ENCODE assay signal across 1 cellular context in genomic region chr16:48386559-48387312, GRCh38.
TF ChIP-seq lines count a peak whose summit lies in the region.

No MANE protein-coding gene starts in this region.

TF ChIP-seq in HepG2, 621 proteins besides CTCF, POLR2A, EP300 and RAD21 (continued from another document):
- TF ChIP-seq NFE2 (CRISPR knock-in tag; IDR thresholded peaks at IDR 0.05) (no peak), ZNF557 (CRISPR knock-in tag; IDR thresholded peaks at IDR 0.05) (no peak), ZSCAN9 (CRISPR knock-in tag; IDR thresholded peaks at IDR 0.05; ENCODE audit: borderline replicate concordance) (no peak), NCOA1 (CRISPR knock-in tag; IDR thresholded peaks at IDR 0.05) (0 out of 2 replicates have a peak, but pooled peaks have one; percentile 57), HOXA3 (CRISPR knock-in tag; IDR thresholded peaks at IDR 0.05) (no peak), ZNF768 (CRISPR knock-in tag; IDR thresholded peaks at IDR 0.05) (no peak), RARA (CRISPR knock-in tag; IDR thresholded peaks at IDR 0.05) (peak; percentile 55), ZNF282 (IDR thresholded peaks at IDR 0.05; ENCODE audit: partially characterized antibody) (no peak), ZNF280D (CRISPR knock-in tag; IDR thresholded peaks at IDR 0.05) (no peak), ZNF414 (CRISPR knock-in tag; IDR thresholded peaks at IDR 0.05) (no peak), ZNF362 (CRISPR knock-in tag; IDR thresholded peaks at IDR 0.05; ENCODE audit: borderline replicate concordance) (no peak), ZNF546 (CRISPR knock-in tag; conservative IDR thresholded peaks at IDR 0.05) (no peak), ZNF614 (CRISPR knock-in tag; IDR thresholded peaks at IDR 0.05; ENCODE audit: borderline replicate concordance) (no peak), BHLHE40 (IDR thresholded peaks at IDR 0.05; ENCODE audit: low read length) (no peak), ZNF317 (CRISPR knock-in tag; IDR thresholded peaks at IDR 0.05) (no peak), CENPX (CRISPR knock-in tag; IDR thresholded peaks at IDR 0.05) (no peak), MLLT10 (CRISPR knock-in tag; IDR thresholded peaks at IDR 0.05) (no peak), ZNF331 (CRISPR knock-in tag; IDR thresholded peaks at IDR 0.05) (no peak), CHD4 (IDR thresholded peaks at IDR 0.05; ENCODE audit: borderline replicate concordance, low read length) (no peak), ZNF776 (CRISPR knock-in tag; IDR thresholded peaks at IDR 0.05) (no peak), ZNF850 (CRISPR knock-in tag; conservative IDR thresholded peaks at IDR 0.05) (peak; percentile 63; the same call in 1 of the 2 replicates), SOX5 (CRISPR knock-in tag; IDR thresholded peaks at IDR 0.05; ENCODE audit: borderline replicate concordance) (no peak), ARHGAP35 (CRISPR knock-in tag; IDR thresholded peaks at IDR 0.05; ENCODE audit: borderline replicate concordance) (no peak), ZNF75D (CRISPR knock-in tag; IDR thresholded peaks at IDR 0.05; ENCODE audit: borderline replicate concordance) (no peak), ZNF225 (CRISPR knock-in tag; IDR thresholded peaks at IDR 0.05) (no peak), SCMH1 (CRISPR knock-in tag; IDR thresholded peaks at IDR 0.05; ENCODE audit: borderline replicate concordance) (no peak), CHD2 (IDR thresholded peaks at IDR 0.05; ENCODE audit: low read depth, low read length) (no peak), PRDM10 (CRISPR knock-in tag; IDR thresholded peaks at IDR 0.05; ENCODE audit: low read depth) (no peak), GLI4 (CRISPR knock-in tag; IDR thresholded peaks at IDR 0.05; ENCODE audit: borderline replicate concordance) (no peak), NFIC (IDR thresholded peaks at IDR 0.05; ENCODE audit: low read length) (no peak), TGIF2 (CRISPR knock-in tag; IDR thresholded peaks at IDR 0.05) (no peak), ZNF24 (IDR thresholded peaks at IDR 0.05) (no peak), ZNF724P (CRISPR knock-in tag; IDR thresholded peaks at IDR 0.05; ENCODE audit: borderline replicate concordance) (no peak), FIP1L1 (IDR thresholded peaks at IDR 0.05; ENCODE audit: borderline replicate concordance, insufficient read depth, low read depth, low read length) (no peak)
- TF ChIP-seq, protein P1, sequence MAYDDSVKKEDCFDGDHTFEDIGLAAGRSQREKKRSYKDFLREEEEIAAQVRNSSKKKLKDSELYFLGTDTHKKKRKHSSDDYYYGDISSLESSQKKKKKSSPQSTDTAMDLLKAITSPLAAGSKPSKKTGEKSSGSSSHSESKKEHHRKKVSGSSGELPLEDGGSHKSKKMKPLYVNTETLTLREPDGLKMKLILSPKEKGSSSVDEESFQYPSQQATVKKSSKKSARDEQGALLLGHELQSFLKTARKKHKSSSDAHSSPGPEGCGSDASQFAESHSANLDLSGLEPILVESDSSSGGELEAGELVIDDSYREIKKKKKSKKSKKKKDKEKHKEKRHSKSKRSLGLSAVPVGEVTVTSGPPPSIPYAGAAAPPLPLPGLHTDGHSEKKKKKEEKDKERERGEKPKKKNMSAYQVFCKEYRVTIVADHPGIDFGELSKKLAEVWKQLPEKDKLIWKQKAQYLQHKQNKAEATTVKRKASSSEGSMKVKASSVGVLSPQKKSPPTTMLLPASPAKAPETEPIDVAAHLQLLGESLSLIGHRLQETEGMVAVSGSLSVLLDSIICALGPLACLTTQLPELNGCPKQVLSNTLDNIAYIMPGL (CRISPR knock-in tag; IDR thresholded peaks at IDR 0.05; ENCODE audit: borderline replicate concordance in 1 of 2, low read depth in 1 of 2), result no peak
- TF ChIP-seq, protein P2, sequence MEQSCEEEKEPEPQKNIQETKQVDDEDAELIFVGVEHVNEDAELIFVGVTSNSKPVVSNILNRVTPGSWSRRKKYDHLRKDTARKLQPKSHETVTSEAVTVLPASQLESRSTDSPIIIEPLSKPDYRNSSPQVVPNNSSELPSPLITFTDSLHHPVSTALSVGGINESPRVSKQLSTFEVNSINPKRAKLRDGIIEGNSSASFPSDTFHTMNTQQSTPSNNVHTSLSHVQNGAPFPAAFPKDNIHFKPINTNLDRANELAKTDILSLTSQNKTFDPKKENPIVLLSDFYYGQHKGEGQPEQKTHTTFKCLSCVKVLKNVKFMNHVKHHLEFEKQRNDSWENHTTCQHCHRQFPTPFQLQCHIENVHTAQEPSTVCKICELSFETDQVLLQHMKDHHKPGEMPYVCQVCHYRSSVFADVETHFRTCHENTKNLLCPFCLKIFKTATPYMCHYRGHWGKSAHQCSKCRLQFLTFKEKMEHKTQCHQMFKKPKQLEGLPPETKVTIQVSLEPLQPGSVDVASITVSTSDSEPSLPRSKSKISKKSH (CRISPR knock-in tag; IDR thresholded peaks at IDR 0.05; ENCODE audit: borderline replicate concordance), result no peak
- TF ChIP-seq, protein P3, sequence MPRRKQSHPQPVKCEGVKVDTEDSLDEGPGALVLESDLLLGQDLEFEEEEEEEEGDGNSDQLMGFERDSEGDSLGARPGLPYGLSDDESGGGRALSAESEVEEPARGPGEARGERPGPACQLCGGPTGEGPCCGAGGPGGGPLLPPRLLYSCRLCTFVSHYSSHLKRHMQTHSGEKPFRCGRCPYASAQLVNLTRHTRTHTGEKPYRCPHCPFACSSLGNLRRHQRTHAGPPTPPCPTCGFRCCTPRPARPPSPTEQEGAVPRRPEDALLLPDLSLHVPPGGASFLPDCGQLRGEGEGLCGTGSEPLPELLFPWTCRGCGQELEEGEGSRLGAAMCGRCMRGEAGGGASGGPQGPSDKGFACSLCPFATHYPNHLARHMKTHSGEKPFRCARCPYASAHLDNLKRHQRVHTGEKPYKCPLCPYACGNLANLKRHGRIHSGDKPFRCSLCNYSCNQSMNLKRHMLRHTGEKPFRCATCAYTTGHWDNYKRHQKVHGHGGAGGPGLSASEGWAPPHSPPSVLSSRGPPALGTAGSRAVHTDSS (CRISPR knock-in tag; conservative IDR thresholded peaks at IDR 0.05), result no peak
- TF ChIP-seq, protein P4, sequence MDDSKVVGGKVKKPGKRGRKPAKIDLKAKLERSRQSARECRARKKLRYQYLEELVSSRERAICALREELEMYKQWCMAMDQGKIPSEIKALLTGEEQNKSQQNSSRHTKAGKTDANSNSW (CRISPR knock-in tag; IDR thresholded peaks at IDR 0.05; ENCODE audit: borderline replicate concordance), result no peak
- TF ChIP-seq, protein P5, sequence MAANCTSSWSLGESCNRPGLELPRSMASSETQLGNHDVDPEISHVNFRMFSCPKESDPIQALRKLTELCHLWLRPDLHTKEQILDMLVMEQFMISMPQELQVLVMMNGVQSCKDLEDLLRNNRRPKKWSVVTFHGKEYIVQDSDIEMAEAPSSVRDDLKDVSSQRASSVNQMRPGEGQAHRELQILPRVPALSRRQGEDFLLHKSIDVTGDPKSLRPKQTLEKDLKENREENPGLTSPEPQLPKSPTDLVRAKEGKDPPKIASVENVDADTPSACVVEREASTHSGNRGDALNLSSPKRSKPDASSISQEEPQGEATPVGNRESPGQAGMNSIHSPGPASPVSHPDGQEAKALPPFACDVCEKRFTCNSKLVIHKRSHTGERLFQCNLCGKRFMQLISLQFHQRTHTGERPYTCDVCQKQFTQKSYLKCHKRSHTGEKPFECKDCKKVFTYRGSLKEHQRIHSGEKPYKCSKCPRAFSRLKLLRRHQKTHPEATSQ (CRISPR knock-in tag; IDR thresholded peaks at IDR 0.05; ENCODE audit: borderline replicate concordance), result no peak
- TF ChIP-seq, protein P6, sequence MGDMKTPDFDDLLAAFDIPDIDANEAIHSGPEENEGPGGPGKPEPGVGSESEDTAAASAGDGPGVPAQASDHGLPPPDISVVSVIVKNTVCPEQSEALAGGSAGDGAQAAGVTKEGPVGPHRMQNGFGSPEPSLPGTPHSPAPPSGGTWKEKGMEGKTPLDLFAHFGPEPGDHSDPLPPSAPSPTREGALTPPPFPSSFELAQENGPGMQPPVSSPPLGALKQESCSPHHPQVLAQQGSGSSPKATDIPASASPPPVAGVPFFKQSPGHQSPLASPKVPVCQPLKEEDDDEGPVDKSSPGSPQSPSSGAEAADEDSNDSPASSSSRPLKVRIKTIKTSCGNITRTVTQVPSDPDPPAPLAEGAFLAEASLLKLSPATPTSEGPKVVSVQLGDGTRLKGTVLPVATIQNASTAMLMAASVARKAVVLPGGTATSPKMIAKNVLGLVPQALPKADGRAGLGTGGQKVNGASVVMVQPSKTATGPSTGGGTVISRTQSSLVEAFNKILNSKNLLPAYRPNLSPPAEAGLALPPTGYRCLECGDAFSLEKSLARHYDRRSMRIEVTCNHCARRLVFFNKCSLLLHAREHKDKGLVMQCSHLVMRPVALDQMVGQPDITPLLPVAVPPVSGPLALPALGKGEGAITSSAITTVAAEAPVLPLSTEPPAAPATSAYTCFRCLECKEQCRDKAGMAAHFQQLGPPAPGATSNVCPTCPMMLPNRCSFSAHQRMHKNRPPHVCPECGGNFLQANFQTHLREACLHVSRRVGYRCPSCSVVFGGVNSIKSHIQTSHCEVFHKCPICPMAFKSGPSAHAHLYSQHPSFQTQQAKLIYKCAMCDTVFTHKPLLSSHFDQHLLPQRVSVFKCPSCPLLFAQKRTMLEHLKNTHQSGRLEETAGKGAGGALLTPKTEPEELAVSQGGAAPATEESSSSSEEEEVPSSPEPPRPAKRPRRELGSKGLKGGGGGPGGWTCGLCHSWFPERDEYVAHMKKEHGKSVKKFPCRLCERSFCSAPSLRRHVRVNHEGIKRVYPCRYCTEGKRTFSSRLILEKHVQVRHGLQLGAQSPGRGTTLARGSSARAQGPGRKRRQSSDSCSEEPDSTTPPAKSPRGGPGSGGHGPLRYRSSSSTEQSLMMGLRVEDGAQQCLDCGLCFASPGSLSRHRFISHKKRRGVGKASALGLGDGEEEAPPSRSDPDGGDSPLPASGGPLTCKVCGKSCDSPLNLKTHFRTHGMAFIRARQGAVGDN (CRISPR knock-in tag; IDR thresholded peaks at IDR 0.05), result no peak
